ENCODE assay signal across 22 cellular contexts in the genomic region with DNA sequence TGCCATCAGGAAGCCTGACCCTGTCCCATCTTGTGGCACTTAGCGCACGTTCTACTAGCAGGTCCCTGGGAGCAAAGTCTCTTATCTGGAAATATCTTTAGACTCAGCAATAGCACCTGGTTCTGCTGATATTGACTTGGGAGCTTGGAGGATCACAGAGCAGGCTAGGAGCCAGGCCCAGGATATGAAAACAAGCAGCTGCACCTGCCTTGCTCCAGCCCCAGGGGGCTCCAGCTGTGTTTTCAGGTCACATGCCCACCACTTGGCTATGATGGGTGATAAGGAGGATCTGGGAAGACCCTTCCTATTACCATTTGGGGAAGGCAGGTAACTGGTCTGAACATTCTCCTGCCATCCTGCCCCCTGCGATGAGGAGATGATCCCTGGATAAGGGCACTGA.
DNase-seq lines count a peak whose midpoint lies in the region; ATAC-seq, FAIRE-seq and TF ChIP-seq lines count a peak whose summit lies in the region.
"Had no signal": no experiment of that assay in that cellular context is flagged by ENCODE, and none has a peak within 500 bp of the region (broad histone marks: within the 10 kb centered on the region; RNA-seq: fewer than 3 reads in every experiment).

No MANE protein-coding gene starts in this region.

- BruUV-seq in HCT116 (replicated peaks; lab: Mats Ljungman, UMichigan): no TSS peak
- no TSS peak for BruUV-seq in GM12878 (replicated peaks; lab: Mats Ljungman, UMichigan)

- H3K4me2 ChIP-seq in SK-N-SH (no peak overlapping the region), HCT116 (ENCODE audit: low read length) (no peak overlapping the region), GM12878 (ENCODE audit: control insufficient read depth, insufficient read depth) (no peak overlapping the region)
- H3K4me2 ChIP-seq: BLaER1 treated with 17β-estradiol and CSF1 and Interleukin-3, amounts not matched to agents 10 nM and 100 nM had no signal

- WGBS in SK-N-SH (ENCODE audit: low lambda C conversion rate): 73% methylated on average over 3 of the region's 3 CpGs
- 71% methylated on average over 3 of the region's 3 CpGs for WGBS in GM12878 (ENCODE audit: insufficient coverage, insufficient replicate concordance, low lambda C conversion rate, missing lambda C conversion rate)

- DNase-seq in SK-N-SH (no peak), HCT116 (ENCODE audit: low read depth, low spot score) (no peak), GM12878 (ENCODE audit: low read depth, low spot score) (no peak)
- no peak for DNase-seq in stimulated activated effector memory CD8-positive, alpha-beta T cell treated with anti-CD3 and anti-CD28 coated beads, Interleukin-12 subunit alpha, Interleukin-12 subunit beta, amount 100 ng/mL, for 72 hours (ENCODE audit: low spot score in 2 of 2)
- DNase-seq: activated CD4-positive, alpha-beta T cell treated with anti-CD3 and anti-CD28 coated beads for 4 hours; activated naive CD4-positive, alpha-beta T cell; activated T-cell treated with anti-CD3 and anti-CD28 coated beads, Interleukin-2, amount 50 U/mL, for 24 hours; effector memory CD4-positive, alpha-beta T cell; EL; foreskin melanocyte; H7; immature natural killer cell; left lung; NCI-H2107; NCI-H510A treated with DMSO at 0.1 percent for 48 hours; T-helper 17 cell had no signal

- TF ChIP-seq POLR2A in HCT116 (IDR thresholded peaks at IDR 0.05; ENCODE audit: borderline replicate concordance, extremely low read depth, insufficient read depth, insufficient read length) (no peak), GM12878 (IDR thresholded peaks at IDR 0.05; ENCODE audit: low read depth, low read length) (no peak)

- H3K27ac Mint-ChIP-seq in stimulated activated effector memory CD8-positive, alpha-beta T cell treated with anti-CD3 and anti-CD28 coated beads, Interleukin-12 subunit alpha, Interleukin-12 subunit beta, amount 100 ng/mL, for 72 hours: no peak overlapping the region
- H3K27ac Mint-ChIP-seq: activated T-cell treated with anti-CD3 and anti-CD28 coated beads, Interleukin-2, amount 50 U/mL, for 24 hours; immature natural killer cell; T-helper 17 cell had no signal

- H3F3A ChIP-seq in SK-N-SH (replicated peaks; ENCODE audit: insufficient read depth): no peaks in the 10 kb centered on the region

- POLR2A ChIA-PET in SK-N-SH (lab: Yijun Ruan, JAX) (no interaction called here), HCT116 (lab: Charles Lee) (no interaction called here), GM12878 (lab: Charles Lee) (interaction anchor here (0.5 kb wide), 1 partner anchor 160 kb away, joined by 3 read pairs; no protein-coding TSS in a partner anchor)

- H3K4me1 ChIP-seq in SK-N-SH (ENCODE audit: control insufficient read depth in 1 of 2, insufficient read depth in 2 of 2, low read depth in 1 of 2, low read length in 1 of 2) (peaks cover 0 to 3% of the 10 kb centered on the region in 2 experiments; a peak in 1 of 4 replicates), HCT116 (ENCODE audit: control insufficient read depth in 1 of 2, insufficient read depth in 2 of 2, low read length in 2 of 2) (no peaks in the 10 kb centered on the region), GM12878 (ENCODE audit: control insufficient read depth, insufficient read depth, low read length) (no peaks in the 10 kb centered on the region)

- no peak overlapping the region; a peak in 1 of 4 replicates for H3K27ac ChIP-seq in SK-N-SH (ENCODE audit: low read depth in 2 of 2, low read length in 1 of 2)
- no peak overlapping the region for H3K27ac ChIP-seq in HCT116 (ENCODE audit: low read depth, low read length)
- H3K27ac ChIP-seq in GM12878 (ENCODE audit: control insufficient read depth, insufficient read depth): no peak overlapping the region
- H3K27ac ChIP-seq: BLaER1 treated with 17β-estradiol and CSF1 and Interleukin-3, amounts not matched to agents 10 nM and 100 nM; left lung had no signal

- no peaks in the 10 kb centered on the region for H3K9me3 ChIP-seq in SK-N-SH
- H3K9me3 ChIP-seq in HCT116 (ENCODE audit: control insufficient read depth in 1 of 2, insufficient read depth in 1 of 2, low read depth in 1 of 2, low read length in 2 of 2): no peaks in the 10 kb centered on the region
- H3K9me3 ChIP-seq in GM12878 (replicated peaks; ENCODE audit: control insufficient read depth, insufficient read depth, low read length): peaks cover 3% of the 10 kb centered on the region; the same call in 1 of the 3 replicates

- H4K20me1 ChIP-seq in SK-N-SH (ENCODE audit: insufficient read depth): no peaks in the 10 kb centered on the region
- no peaks in the 10 kb centered on the region for H4K20me1 ChIP-seq in HCT116 (ENCODE audit: insufficient read depth)
- H4K20me1 ChIP-seq in GM12878 (ENCODE audit: control insufficient read depth, insufficient read depth): no peaks in the 10 kb centered on the region
- H4K20me1 ChIP-seq: BLaER1 treated with 17β-estradiol and CSF1 and Interleukin-3, amounts not matched to agents 10 nM and 100 nM had no signal

- H3K79me2 ChIP-seq in SK-N-SH (ENCODE audit: insufficient read depth): no peaks in the 10 kb centered on the region
- H3K79me2 ChIP-seq in HCT116 (ENCODE audit: insufficient read depth, low read length): no peaks in the 10 kb centered on the region
- no peaks in the 10 kb centered on the region for H3K79me2 ChIP-seq in GM12878 (ENCODE audit: control insufficient read depth, insufficient read depth, low read length)

- H3K36me3 Mint-ChIP-seq in stimulated activated effector memory CD8-positive, alpha-beta T cell treated with anti-CD3 and anti-CD28 coated beads, Interleukin-12 subunit alpha, Interleukin-12 subunit beta, amount 100 ng/mL, for 72 hours: no peaks in the 10 kb centered on the region

- H3K36me3 ChIP-seq in SK-N-SH (replicated peaks in 1 of 2; ENCODE audit: control insufficient read depth in 1 of 2, insufficient read depth in 2 of 2, low read length in 1 of 2) (no peaks in the 10 kb centered on the region), HCT116 (ENCODE audit: control insufficient read depth in 1 of 2, insufficient read depth in 2 of 2, low read length in 2 of 2) (no peaks in the 10 kb centered on the region), GM12878 (ENCODE audit: control insufficient read depth in 2 of 2, insufficient read depth in 2 of 2, low read length in 1 of 2) (no peaks in the 10 kb centered on the region)
- H3K36me3 ChIP-seq: left lung had no signal

- H3K9me2 ChIP-seq in SK-N-SH (no peaks in the 10 kb centered on the region), HCT116 (ENCODE audit: insufficient read depth) (no peaks in the 10 kb centered on the region)

- peaks cover 5% of the 10 kb centered on the region for H3K9me3 Mint-ChIP-seq in stimulated activated effector memory CD8-positive, alpha-beta T cell treated with anti-CD3 and anti-CD28 coated beads, Interleukin-12 subunit alpha, Interleukin-12 subunit beta, amount 100 ng/mL, for 72 hours

- H2AFZ ChIP-seq in SK-N-SH (ENCODE audit: low read depth): no peak overlapping the region
- H2AFZ ChIP-seq in HCT116 (ENCODE audit: low read depth, low read length, poor library complexity, severe bottlenecking): no peak overlapping the region
- H2AFZ ChIP-seq in GM12878 (ENCODE audit: control insufficient read depth, low read depth, low read length): no peak overlapping the region

- H3K4me3 ChIP-seq in SK-N-SH (ENCODE audit: low read depth in 2 of 2, low read length in 1 of 2) (no peak overlapping the region), HCT116 (replicated peaks in 1 of 2; ENCODE audit: low read depth in 1 of 2, low read length in 2 of 2) (no peak overlapping the region), GM12878 (no peak overlapping the region)
- H3K4me3 ChIP-seq: BLaER1 treated with 17β-estradiol and CSF1 and Interleukin-3, amounts not matched to agents 10 nM and 100 nM; left lung had no signal

- SMC1A ChIA-PET in GM12878 (lab: Charles Lee; ENCODE audit: uncharacterized antibody, unreplicated experiment): interaction anchor here (1.0 kb wide), 2 partner anchors 14 to 111 kb away, joined by 3 to 4 read pairs; no protein-coding TSS in a partner anchor

- CTCF ChIA-PET in SK-N-SH (lab: Yijun Ruan, JAX) (interaction anchor here (1.0 to 1.8 kb wide), 3 partner anchors 14 to 111 kb away, joined by 3 to 6 read pairs (median 4); no protein-coding TSS in a partner anchor), HCT116 (lab: Charles Lee) (interaction anchor here (0.8 kb wide), 1 partner anchor 17 kb away, joined by 3 read pairs; no protein-coding TSS in a partner anchor), GM12878 (lab: Yijun Ruan, JAX) (interaction anchor here (0.6 to 0.7 kb wide), 3 partner anchors 114 to 304 kb away, joined by 3 to 4 read pairs (median 3); no protein-coding TSS in a partner anchor)

- H3K4me3 Mint-ChIP-seq in stimulated activated effector memory CD8-positive, alpha-beta T cell treated with anti-CD3 and anti-CD28 coated beads, Interleukin-12 subunit alpha, Interleukin-12 subunit beta, amount 100 ng/mL, for 72 hours: no peak overlapping the region
- H3K4me3 Mint-ChIP-seq: activated T-cell treated with anti-CD3 and anti-CD28 coated beads, Interleukin-2, amount 50 U/mL, for 24 hours; immature natural killer cell; T-helper 17 cell had no signal

- no peak for FAIRE-seq in GM12878 (lab: Jason Lieb, UNC)
- FAIRE-seq: colon had no signal

- no peak for ATAC-seq in SK-N-SH treated with all-trans-retinoic acid at 6 μM for 48 hours
- ATAC-seq in HCT116: peak; percentile 67
- peak; percentile 36; the same call in 2 of the 3 replicates for ATAC-seq in GM12878
- ATAC-seq in stimulated activated effector memory CD8-positive, alpha-beta T cell treated with anti-CD3 and anti-CD28 coated beads, Interleukin-12 subunit alpha, Interleukin-12 subunit beta, amount 100 ng/mL, for 72 hours: peak; percentile 26
- ATAC-seq in GM21447 (IDR thresholded peaks at IDR 0.05; ENCODE audit: unreplicated experiment): no peak
- ATAC-seq in GM18873 (IDR thresholded peaks at IDR 0.05; ENCODE audit: low FRiP score, unreplicated experiment): no peak
- ATAC-seq in GM18867 (IDR thresholded peaks at IDR 0.05; ENCODE audit: unreplicated experiment): no peak
- ATAC-seq: left lung, T-helper 17 cell had no signal

- H3K27me3 ChIP-seq in SK-N-SH (ENCODE audit: insufficient read depth): no peaks in the 10 kb centered on the region; the same call in 1 of the 2 replicates
- H3K27me3 ChIP-seq in HCT116 (ENCODE audit: insufficient read depth, low read length): no peaks in the 10 kb centered on the region
- H3K27me3 ChIP-seq in GM12878 (replicated peaks in 1 of 2; ENCODE audit: control insufficient read depth in 2 of 2, insufficient read depth in 2 of 2, low read length in 1 of 2): no peaks in the 10 kb centered on the region
- H3K27me3 ChIP-seq: BLaER1 treated with 17β-estradiol and CSF1 and Interleukin-3, amounts not matched to agents 10 nM and 100 nM; left lung had no signal

- no peaks in the 10 kb centered on the region for H3K4me1 Mint-ChIP-seq in stimulated activated effector memory CD8-positive, alpha-beta T cell treated with anti-CD3 and anti-CD28 coated beads, Interleukin-12 subunit alpha, Interleukin-12 subunit beta, amount 100 ng/mL, for 72 hours
- H3K4me1 Mint-ChIP-seq: immature natural killer cell, T-helper 17 cell had no signal

- TF ChIP-seq EP300 in SK-N-SH (IDR thresholded peaks at IDR 0.05; ENCODE audit: borderline replicate concordance in 1 of 2, low read depth in 1 of 2, low read length in 1 of 2): no peak
- no peak for TF ChIP-seq EP300 in GM12878 (IDR thresholded peaks at IDR 0.05; ENCODE audit: borderline replicate concordance in 1 of 2, control insufficient read depth in 1 of 2, low read depth in 2 of 2, low read length in 2 of 2)

- no peak for TF ChIP-seq RAD21 in SK-N-SH (IDR thresholded peaks at IDR 0.05; ENCODE audit: low read length)
- no peak for TF ChIP-seq RAD21 in HCT116 (IDR thresholded peaks at IDR 0.05; ENCODE audit: low read depth)
- no peak for TF ChIP-seq RAD21 in GM12878 (IDR thresholded peaks at IDR 0.05; ENCODE audit: insufficient read depth, low read depth, low read length)

- H3K9ac ChIP-seq in SK-N-SH: no peak overlapping the region
- no peak overlapping the region for H3K9ac ChIP-seq in HCT116 (ENCODE audit: low read length)
- no peak overlapping the region for H3K9ac ChIP-seq in GM12878 (ENCODE audit: control insufficient read depth, insufficient read depth, low read length)
- H3K9ac ChIP-seq: BLaER1 treated with 17β-estradiol and CSF1 and Interleukin-3, amounts not matched to agents 10 nM and 100 nM had no signal

- intact Hi-C loops in HCT116 (cut with micrococcal nuclease): no loop called here
- intact Hi-C loops in GM12878 (cut with micrococcal nuclease; ENCODE audit: unreplicated experiment): no loop called here

- TF ChIP-seq CTCF in SK-N-SH (IDR thresholded peaks at IDR 0.05) (no peak), HCT116 (IDR thresholded peaks at IDR 0.05 in 2 of 3, conservative IDR thresholded peaks at IDR 0.05 in 1 of 3; ENCODE audit: borderline replicate concordance in 1 of 3, insufficient read depth in 1 of 3, low read depth in 2 of 3, low read length in 2 of 3) (peak in 2 of 3 experiments; percentile 19 to 25; a peak in 3 of 6 replicates), GM12878 (IDR thresholded peaks at IDR 0.05 in 2 of 3, conservative IDR thresholded peaks at IDR 0.05 in 1 of 3; ENCODE audit: control insufficient read depth in 2 of 3, extremely low read depth in 1 of 3, insufficient read depth in 1 of 3, low read depth in 3 of 3, low read length in 3 of 3) (peak in 1 of 3 experiments; percentile 9; a peak in 1 of 6 replicates)

- RAD21 ChIA-PET in HCT116 (lab: Charles Lee; ENCODE audit: low non-redundant PET in 1 of 2, low total read pairs in 2 of 2, uncharacterized antibody in 2 of 2, unreplicated experiment in 2 of 2) (no interaction called here), GM12878 (lab: Charles Lee; ENCODE audit: unreplicated experiment) (interaction anchor here (0.6 to 1.2 kb wide), 2 partner anchors 111 to 241 kb away, joined by 3 read pairs; no protein-coding TSS in a partner anchor)

- in situ Hi-C loops in GM12878 (cut with MboI): no loop called here

Comparison
In these comparisons a context has a peak if more than half of its experiments do, and no peak if none do; other contexts are left out.
1. ATAC-seq: peak in HCT116 (single experiment), GM12878 (single experiment) and stimulated activated effector memory CD8-positive, alpha-beta T cell treated with anti-CD3 and anti-CD28 coated beads, Interleukin-12 subunit alpha, Interleukin-12 subunit beta, amount 100 ng/mL, for 72 hours (single experiment); none in SK-N-SH treated with all-trans-retinoic acid at 6 μM for 48 hours (single experiment), GM21447 (single experiment), GM18873 (single experiment) and GM18867 (single experiment).